In the genomic region with DNA sequence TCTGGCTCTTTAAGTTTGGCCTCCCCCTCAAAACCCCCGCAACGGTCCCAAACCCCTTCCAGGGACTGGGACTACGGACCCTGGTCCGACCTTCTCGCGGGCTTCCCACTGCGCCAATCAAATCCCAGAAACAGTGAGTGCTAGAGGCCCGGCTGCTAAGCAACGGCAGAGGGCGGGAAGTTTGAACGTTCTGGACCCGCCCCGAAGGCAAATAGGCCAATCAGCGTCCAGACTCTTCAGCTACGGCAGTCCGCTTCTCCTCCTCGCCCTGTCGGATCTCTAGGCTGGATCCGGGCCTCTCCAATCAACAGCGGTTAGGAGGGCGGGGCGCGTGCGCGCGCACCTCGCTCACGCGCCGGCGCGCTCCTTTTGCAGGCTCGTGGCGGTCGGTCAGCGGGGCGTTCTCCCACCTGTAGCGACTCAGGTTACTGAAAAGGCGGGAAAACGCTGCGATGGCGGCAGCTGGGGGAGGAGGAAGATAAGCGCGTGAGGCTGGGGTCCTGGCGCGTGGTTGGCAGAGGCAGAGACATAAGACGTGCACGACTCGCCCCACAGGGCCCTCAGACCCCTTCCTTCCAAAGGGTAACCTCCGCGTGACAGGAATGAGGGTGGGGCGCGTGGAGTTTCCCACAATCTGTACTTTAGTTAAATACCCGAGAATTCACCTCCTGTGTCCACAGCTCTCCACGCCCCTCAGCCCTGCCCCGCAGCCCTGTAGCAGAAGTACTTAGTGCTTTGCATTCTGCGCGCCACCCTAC, we compare ENCODE assay signal across 8 cellular contexts. TPM values are rescaled to one million over a fixed set of nuclear protein-coding genes. Genes with fewer than 3 reads are reported as not detected.
DNase-seq lines count a peak whose midpoint lies in the region; ATAC-seq and TF ChIP-seq lines count a peak whose summit lies in the region.

A gene (plus strand): TSS at position 367 of the 758 bp plus-strand sequence. CDS start 462 bp downstream, outside the sequence.

- no peaks in the 10 kb centered on the region for H4K20me1 ChIP-seq in neural cell (ENCODE audit: insufficient read depth)

- no peaks in the 10 kb centered on the region for H3K9me3 Mint-ChIP-seq in stimulated activated naive CD8-positive, alpha-beta T cell treated with anti-CD3 and anti-CD28 coated beads, Interleukin-15, amount 100 ng/mL, for 72 hours

- peak; percentile 85 for ATAC-seq in stimulated activated naive CD8-positive, alpha-beta T cell treated with anti-CD3 and anti-CD28 coated beads, Interleukin-15, amount 100 ng/mL, for 72 hours

- no peak within 1 kb of the TSS for H3K27ac ChIP-seq in neural cell (ENCODE audit: low read length)

- H3K4me2 ChIP-seq in neural cell (ENCODE audit: low read length) = peak within 1 kb of the TSS; percentile 60

- no peaks in the 10 kb centered on the region for H3K9me3 ChIP-seq in neural cell (ENCODE audit: low read length)

- H3K79me2 ChIP-seq in neural cell (replicated peaks; ENCODE audit: insufficient read depth, low read length) = no peaks in the 10 kb centered on the region

- H3K9me2 ChIP-seq in neural cell (ENCODE audit: insufficient read depth, low read length) = no peaks in the 10 kb centered on the region

- H2AFZ ChIP-seq in neural cell (ENCODE audit: low read depth, low read length) = peak within 1 kb of the TSS; percentile 42

- H3K27me3 ChIP-seq in neural cell (ENCODE audit: insufficient read depth, low read depth, low read length) = no peaks in the 10 kb centered on the region

- no peaks in the 10 kb centered on the region for H3K27me3 Mint-ChIP-seq in stimulated activated naive CD8-positive, alpha-beta T cell treated with anti-CD3 and anti-CD28 coated beads, Interleukin-15, amount 100 ng/mL, for 72 hours

- peak; percentile 100 for DNase-seq in ELF-1 (ENCODE audit: low read depth, low spot score)
- DNase-seq in H4 (ENCODE audit: low spot score) = peak; percentile 98
- DNase-seq in LoVo (ENCODE audit: low spot score) = peak; percentile 99
- peak; percentile 99 for DNase-seq in SHP77 treated with DMSO at 0.1 percent for 48 hours (lab: John Stamatoyannopoulos, UW)
- peak; percentile 98 for DNase-seq in activated effector memory CD4-positive, alpha-beta T cell treated with anti-CD3 and anti-CD28 coated beads, Interleukin-2, amount 50 U/mL, for 16 hours
- peak; percentile 99 for DNase-seq in fibroblast of villous mesenchyme (ENCODE audit: low read depth)
- peak; percentile 94 to 97 for DNase-seq in stimulated activated naive CD8-positive, alpha-beta T cell treated with anti-CD3 and anti-CD28 coated beads, Interleukin-15, amount 100 ng/mL, for 72 hours

- H3K9ac ChIP-seq in neural cell (ENCODE audit: low read length) = peak within 1 kb of the TSS; percentile 25

- peak within 1 kb of the TSS; percentile 92 to 94 for H3K27ac Mint-ChIP-seq in stimulated activated naive CD8-positive, alpha-beta T cell treated with anti-CD3 and anti-CD28 coated beads, Interleukin-15, amount 100 ng/mL, for 72 hours

- TF ChIP-seq CTCF in fibroblast of villous mesenchyme (IDR thresholded peaks at IDR 0.05; ENCODE audit: insufficient read depth, low read depth, low read length) = no peak
- TF ChIP-seq CTCF in neural cell (IDR thresholded peaks at IDR 0.05; ENCODE audit: poor library complexity, severe bottlenecking) = no peak

- no peaks in the 10 kb centered on the region for H3F3A ChIP-seq in neural cell (ENCODE audit: insufficient read depth, low read length, poor library complexity, severe bottlenecking)

- H3K36me3 ChIP-seq in neural cell (ENCODE audit: insufficient read depth, low read length) = no peaks in the 10 kb centered on the region

- no peak for TF ChIP-seq EP300 in neural cell (conservative IDR thresholded peaks at IDR 0.05; ENCODE audit: poor library complexity, severe bottlenecking)

- no peak for TF ChIP-seq RAD21 in neural cell (conservative IDR thresholded peaks at IDR 0.05)

- peak within 1 kb of the TSS; percentile 95 to 97 for H3K4me3 Mint-ChIP-seq in stimulated activated naive CD8-positive, alpha-beta T cell treated with anti-CD3 and anti-CD28 coated beads, Interleukin-15, amount 100 ng/mL, for 72 hours

- peak within 1 kb of the TSS; percentile 94 for H3K4me3 ChIP-seq in fibroblast of villous mesenchyme (ENCODE audit: low read depth, low read length)
- peak within 1 kb of the TSS; percentile 66 for H3K4me3 ChIP-seq in neural cell (ENCODE audit: low read length)

- peaks cover 52% of the 10 kb centered on the region for H3K4me1 Mint-ChIP-seq in stimulated activated naive CD8-positive, alpha-beta T cell treated with anti-CD3 and anti-CD28 coated beads, Interleukin-15, amount 100 ng/mL, for 72 hours

TF ChIP-seq in neural cell, 6 proteins besides CTCF, POLR2A, EP300 and RAD21:
- TF ChIP-seq MXI1 (conservative IDR thresholded peaks at IDR 0.05; ENCODE audit: poor library complexity, severe bottlenecking) = peak; percentile 85
- no peak for TF ChIP-seq EZH2 (IDR thresholded peaks at IDR 0.05; ENCODE audit: borderline replicate concordance, insufficient read depth, low read length, poor library complexity, severe bottlenecking)
- TF ChIP-seq SMC3 (conservative IDR thresholded peaks at IDR 0.05; ENCODE audit: poor library complexity) = no peak
- peak; percentile 18 for TF ChIP-seq POLR2AphosphoS5 (IDR thresholded peaks at IDR 0.05)
- TF ChIP-seq TAF1 (IDR thresholded peaks at IDR 0.05; ENCODE audit: low read depth) = no peak
- TF ChIP-seq, protein P1, sequence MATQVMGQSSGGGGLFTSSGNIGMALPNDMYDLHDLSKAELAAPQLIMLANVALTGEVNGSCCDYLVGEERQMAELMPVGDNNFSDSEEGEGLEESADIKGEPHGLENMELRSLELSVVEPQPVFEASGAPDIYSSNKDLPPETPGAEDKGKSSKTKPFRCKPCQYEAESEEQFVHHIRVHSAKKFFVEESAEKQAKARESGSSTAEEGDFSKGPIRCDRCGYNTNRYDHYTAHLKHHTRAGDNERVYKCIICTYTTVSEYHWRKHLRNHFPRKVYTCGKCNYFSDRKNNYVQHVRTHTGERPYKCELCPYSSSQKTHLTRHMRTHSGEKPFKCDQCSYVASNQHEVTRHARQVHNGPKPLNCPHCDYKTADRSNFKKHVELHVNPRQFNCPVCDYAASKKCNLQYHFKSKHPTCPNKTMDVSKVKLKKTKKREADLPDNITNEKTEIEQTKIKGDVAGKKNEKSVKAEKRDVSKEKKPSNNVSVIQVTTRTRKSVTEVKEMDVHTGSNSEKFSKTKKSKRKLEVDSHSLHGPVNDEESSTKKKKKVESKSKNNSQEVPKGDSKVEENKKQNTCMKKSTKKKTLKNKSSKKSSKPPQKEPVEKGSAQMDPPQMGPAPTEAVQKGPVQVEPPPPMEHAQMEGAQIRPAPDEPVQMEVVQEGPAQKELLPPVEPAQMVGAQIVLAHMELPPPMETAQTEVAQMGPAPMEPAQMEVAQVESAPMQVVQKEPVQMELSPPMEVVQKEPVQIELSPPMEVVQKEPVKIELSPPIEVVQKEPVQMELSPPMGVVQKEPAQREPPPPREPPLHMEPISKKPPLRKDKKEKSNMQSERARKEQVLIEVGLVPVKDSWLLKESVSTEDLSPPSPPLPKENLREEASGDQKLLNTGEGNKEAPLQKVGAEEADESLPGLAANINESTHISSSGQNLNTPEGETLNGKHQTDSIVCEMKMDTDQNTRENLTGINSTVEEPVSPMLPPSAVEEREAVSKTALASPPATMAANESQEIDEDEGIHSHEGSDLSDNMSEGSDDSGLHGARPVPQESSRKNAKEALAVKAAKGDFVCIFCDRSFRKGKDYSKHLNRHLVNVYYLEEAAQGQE (IDR thresholded peaks at IDR 0.05; ENCODE audit: borderline replicate concordance) = no peak

RNA-seq across cellular contexts. Expression of the gene that starts here (rescaled TPM):
- total RNA-seq in H4 (2014; rRNA removed; shearing (Covaris generic)) = 5.3 and 10.8 TPM in 2 replicates
- 9.5 and 13.9 TPM in 2 replicates for total RNA-seq in fibroblast of villous mesenchyme
- polyA plus RNA-seq in neural cell = 5.1 and 7.8 TPM in 2 replicates
- 2.2 and 3.0 TPM in 2 replicates for polyA minus RNA-seq in neural cell
